1 cellular context compared by ENCODE assay signal in the genomic region with DNA sequence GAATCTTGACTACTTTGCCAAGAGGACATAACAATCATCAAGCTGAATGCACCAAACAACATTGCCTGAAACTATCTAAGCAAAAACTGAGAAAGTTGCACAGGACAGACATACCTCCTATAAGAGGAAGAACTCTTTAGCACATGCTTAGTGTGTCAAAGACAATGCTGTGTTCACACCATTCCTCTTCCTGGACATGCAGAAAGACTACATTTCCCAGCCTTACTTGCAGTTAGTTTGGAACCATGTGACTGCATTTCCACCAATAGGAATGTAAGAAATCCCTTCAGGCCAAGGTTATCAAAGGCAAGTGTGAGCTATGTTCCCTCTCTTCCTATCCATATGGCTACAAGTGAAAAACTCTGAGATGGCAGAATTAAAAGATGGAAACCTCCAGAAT. TPM values are rescaled to one million over a fixed set of nuclear protein-coding genes. Genes with fewer than 3 reads are reported as not detected.
"Had no signal": no experiment of that assay in that cellular context is flagged by ENCODE, and none has a peak within 500 bp of the region (broad histone marks: within the 10 kb centered on the region; RNA-seq: fewer than 3 reads in every experiment).

No MANE protein-coding gene starts in this region.

RNA-seq across cellular contexts. Expression of a gene that starts 45.4 kb away (rescaled TPM):
- total RNA-seq: foreskin keratinocyte had no signal
